ENCODE assay signal across 9 cellular contexts in the genomic region with DNA sequence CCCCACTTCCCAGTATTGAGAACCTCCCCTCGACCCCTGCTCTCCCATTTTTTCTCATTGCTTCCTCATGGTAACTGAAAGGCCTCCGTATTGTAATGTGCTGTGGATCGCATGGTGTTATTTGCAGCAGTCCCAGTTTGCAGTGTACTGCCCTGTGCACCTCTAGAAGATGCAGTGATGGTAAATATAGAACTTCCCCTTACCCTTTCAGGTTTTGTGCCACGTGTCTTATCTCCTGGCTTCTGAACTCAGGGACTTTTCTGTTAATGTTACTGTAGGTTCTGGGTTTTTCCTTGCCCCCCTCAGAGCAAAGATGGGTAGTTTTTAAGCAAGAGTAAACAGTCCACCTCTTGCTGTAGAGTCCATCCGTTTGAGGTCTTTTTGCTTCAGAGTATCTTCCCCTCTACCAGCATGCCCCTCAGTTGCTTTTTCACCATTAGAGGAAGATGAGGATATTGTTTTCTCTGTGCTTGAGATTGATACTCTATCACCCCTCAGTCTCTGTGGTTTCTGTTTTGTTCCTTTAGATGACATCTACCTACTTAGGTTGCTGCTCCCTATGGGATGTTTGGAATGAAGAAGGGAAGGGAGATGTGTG. TPM values are rescaled to one million over a fixed set of nuclear protein-coding genes. Genes with fewer than 3 reads are reported as not detected.
DNase-seq lines count a peak whose midpoint lies in the region; ATAC-seq and TF ChIP-seq lines count a peak whose summit lies in the region.
"Had no signal": no experiment of that assay in that cellular context is flagged by ENCODE, and none has a peak within 500 bp of the region (broad histone marks: within the 10 kb centered on the region; RNA-seq: fewer than 3 reads in every experiment).

No MANE protein-coding gene starts in this region.

- H3K4me3 ChIP-seq in OCI-LY7 (ENCODE audit: low read depth, low read length, poor library complexity, severe bottlenecking) (peak overlapping the region; percentile 35), hepatocyte (no peak overlapping the region), tibial nerve (no peak overlapping the region)
- H3K4me3 ChIP-seq: BLaER1 had no signal

- H3K27ac ChIP-seq in OCI-LY7 (ENCODE audit: low read depth, low read length, poor library complexity, severe bottlenecking) (peak overlapping the region; percentile 53), hepatocyte (peak overlapping the region; percentile 91), tibial nerve (peak overlapping the region in 3 of 4 donors; percentile 4 to 59 (median 51))
- H3K27ac ChIP-seq: BLaER1 had no signal

- H3K36me3 ChIP-seq in OCI-LY7 (ENCODE audit: insufficient read depth, low read length): peaks cover 93% of the 10 kb centered on the region
- H3K36me3 ChIP-seq in hepatocyte (replicated peaks; ENCODE audit: insufficient read depth, low read depth): peaks cover 6% of the 10 kb centered on the region
- H3K36me3 ChIP-seq in tibial nerve: peaks cover 0 to 30% (median 20%) of the 10 kb centered on the region in 3 donors

- no peak for TF ChIP-seq POLR2A in tibial nerve (IDR thresholded peaks at IDR 0.05)

- H3K27me3 Mint-ChIP-seq in activated T-cell treated with anti-CD3 and anti-CD28 coated beads, Interleukin-2, amount 50 U/mL, for 4 hours (ENCODE audit: low read depth): no peaks in the 10 kb centered on the region

- H2AFZ ChIP-seq in OCI-LY7 (ENCODE audit: low read length): no peak overlapping the region
- H2AFZ ChIP-seq in hepatocyte: no peak overlapping the region

- H4K20me1 ChIP-seq in OCI-LY7 (ENCODE audit: insufficient read depth, low read length) (peaks cover 11% of the 10 kb centered on the region; the same call in 1 of the 2 replicates), hepatocyte (ENCODE audit: insufficient read depth, poor library complexity, severe bottlenecking) (peaks cover 10% of the 10 kb centered on the region)

- H3K4me1 ChIP-seq in OCI-LY7 (ENCODE audit: insufficient read depth, low read length, poor library complexity, severe bottlenecking) (peaks cover 47% of the 10 kb centered on the region), hepatocyte (ENCODE audit: insufficient read depth) (peaks cover 59% of the 10 kb centered on the region), tibial nerve (peaks cover 0 to 89% (median 36%) of the 10 kb centered on the region in 4 donors)

- H3K27me3 ChIP-seq in hepatocyte: no peaks in the 10 kb centered on the region
- H3K27me3 ChIP-seq in tibial nerve: no peaks in the 10 kb centered on the region
- H3K27me3 ChIP-seq: BLaER1 had no signal

- H3K9me3 Mint-ChIP-seq in activated T-cell treated with anti-CD3 and anti-CD28 coated beads, Interleukin-2, amount 50 U/mL, for 4 hours: no peaks in the 10 kb centered on the region

- no peak for DNase-seq in activated T-cell treated with anti-CD3 and anti-CD28 coated beads, Interleukin-2, amount 50 U/mL, for 4 hours
- no peak for DNase-seq in activated T-cell treated with anti-CD3 and anti-CD28 coated beads, Interleukin-2, amount 50 U/mL, for 48 hours
- DNase-seq in OCI-LY7 (ENCODE audit: low spot score) (peak; percentile 56), hepatocyte (ENCODE audit: low spot score) (no peak), tibial nerve (ENCODE audit: low spot score in 2 of 2) (no peak), omental fat pad (ENCODE audit: low spot score) (no peak), NCI-H2171 treated with DMSO at 0.1 percent for 48 hours (lab: John Stamatoyannopoulos, UW) (no peak), OCI-M1 (lab: John Stamatoyannopoulos, UW) (no peak)

- ATAC-seq in activated T-cell treated with anti-CD3 and anti-CD28 coated beads, Interleukin-2, amount 50 U/mL, for 4 hours: no peak
- ATAC-seq in omental fat pad (ENCODE audit: low FRiP score): no peak

- 78% methylated on average over 5 of the region's 5 CpGs for WGBS in hepatocyte (ENCODE audit: low lambda C conversion rate, missing lambda C conversion rate)
- WGBS in tibial nerve, 2 donors: 72 to 74% methylated on average over 5 of the region's 5 CpGs

- POLR2A ChIA-PET in OCI-LY7 (lab: Charles Lee): interaction anchor here (0.7 to 2.2 kb wide), 5 partner anchors 8 to 127 kb away, joined by 3 to 13 read pairs (median 4); no protein-coding TSS in a partner anchor

- peak overlapping the region; percentile 69 for H3K4me2 ChIP-seq in OCI-LY7 (ENCODE audit: low read length)
- no peak overlapping the region for H3K4me2 ChIP-seq in hepatocyte

- peaks cover 83% of the 10 kb centered on the region for H3K4me1 Mint-ChIP-seq in activated T-cell treated with anti-CD3 and anti-CD28 coated beads, Interleukin-2, amount 50 U/mL, for 4 hours (ENCODE audit: low read depth)

- peaks cover 98% of the 10 kb centered on the region for H3K79me2 ChIP-seq in OCI-LY7 (ENCODE audit: insufficient read depth, low read depth, low read length)
- peaks cover 95% of the 10 kb centered on the region for H3K79me2 ChIP-seq in hepatocyte

- intact Hi-C loops in OCI-LY7 (cut with micrococcal nuclease; ENCODE audit: unreplicated experiment): no loop called here

- no peaks in the 10 kb centered on the region for H3K9me3 ChIP-seq in OCI-LY7 (ENCODE audit: low read length)
- no peaks in the 10 kb centered on the region for H3K9me3 ChIP-seq in hepatocyte (ENCODE audit: low read depth)
- no peaks in the 10 kb centered on the region for H3K9me3 ChIP-seq in tibial nerve
- H3K9me3 ChIP-seq: BLaER1 had no signal

- H3K9me2 ChIP-seq in OCI-LY7 (ENCODE audit: insufficient read depth, low read length) (no peaks in the 10 kb centered on the region), hepatocyte (replicated peaks; ENCODE audit: insufficient read depth) (no peaks in the 10 kb centered on the region)

- CTCF ChIA-PET in OCI-LY7 (lab: Charles Lee; ENCODE audit: unreplicated experiment): interaction anchor here (0.9 kb wide), 1 partner anchor 125 kb away, joined by 4 read pairs; no protein-coding TSS in a partner anchor

- TF ChIP-seq EP300 in tibial nerve (IDR thresholded peaks at IDR 0.05): no peak

- TF ChIP-seq CTCF in OCI-LY7 (conservative IDR thresholded peaks at IDR 0.05; ENCODE audit: low read length) (no peak), hepatocyte (IDR thresholded peaks at IDR 0.05; ENCODE audit: poor library complexity) (no peak), tibial nerve (IDR thresholded peaks at IDR 0.05) (no peak), omental fat pad (IDR thresholded peaks at IDR 0.05) (no peak)

- H3K4me3 Mint-ChIP-seq in activated T-cell treated with anti-CD3 and anti-CD28 coated beads, Interleukin-2, amount 50 U/mL, for 4 hours: peak overlapping the region; percentile 58

- H3K36me3 Mint-ChIP-seq in activated T-cell treated with anti-CD3 and anti-CD28 coated beads, Interleukin-2, amount 50 U/mL, for 4 hours (ENCODE audit: insufficient read depth): peaks cover 43% of the 10 kb centered on the region

- no TSS peak for BruUV-seq in OCI-LY7 (replicated peaks; lab: Mats Ljungman, UMichigan)

RNA-seq across cellular contexts. Expression of a gene that starts 22.4 kb away (rescaled TPM):
- total RNA-seq in activated T-cell treated with anti-CD3 and anti-CD28 coated beads, Interleukin-2, amount 50 U/mL, for 4 hours: 10 to 100 TPM; 58.0 to 67.7 (median 59.7) TPM
- 133 and 169 TPM in 2 replicates for total RNA-seq in OCI-LY7 (2014; rRNA removed; shearing (Covaris generic))
- total RNA-seq in OCI-LY7 (2022): 213 and 259 TPM in 2 replicates
- 101 and 133 TPM in 2 replicates for total RNA-seq in hepatocyte
- polyA plus RNA-seq in hepatocyte: 49.3 and 68.3 TPM in 2 replicates
- 100 to 1,000 TPM in 2 of 4 donors, 10 to 100 TPM in 2; 96.5 to 133 (median 102) TPM for total RNA-seq in tibial nerve
- 100 to 1,000 TPM in 3 of 4 donors, 10 to 100 TPM in 1; 77.7 to 140 (median 134) TPM for total RNA-seq in omental fat pad
